ENCODE assay signal across 21 cellular contexts in genomic region chr1:34847094-34847493, GRCh38. TPM values are rescaled to one million over a fixed set of nuclear protein-coding genes. Genes with fewer than 3 reads are reported as not detected.
DNase-seq lines count a peak whose midpoint lies in the region; ATAC-seq, FAIRE-seq and TF ChIP-seq lines count a peak whose summit lies in the region.
"Had no signal": no experiment of that assay in that cellular context is flagged by ENCODE, and none has a peak within 500 bp of the region (broad histone marks: within the 10 kb centered on the region; RNA-seq: fewer than 3 reads in every experiment).

No MANE protein-coding gene starts in this region.

- peak overlapping the region; percentile 48 for H3K4me2 ChIP-seq in HepG2 (ENCODE audit: low read depth, low read length)

- peaks cover 0 to 3% of the 10 kb centered on the region in 2 experiments; a peak in 1 of 5 replicates for H3K36me3 ChIP-seq in HepG2 (replicated peaks in 1 of 2; ENCODE audit: control insufficient read depth in 1 of 2, insufficient read depth in 2 of 2, low read length in 2 of 2)
- H3K36me3 ChIP-seq in right lobe of liver = no peaks in the 10 kb centered on the region
- no peaks in the 10 kb centered on the region for H3K36me3 ChIP-seq in adrenal gland (replicated peaks in 1 of 2)
- H3K36me3 ChIP-seq in pancreas = no peaks in the 10 kb centered on the region

- no peaks in the 10 kb centered on the region for H3K27me3 ChIP-seq in HepG2 (ENCODE audit: control insufficient read depth in 1 of 2, insufficient read depth in 2 of 2, low read length in 2 of 2)
- H3K27me3 ChIP-seq in right lobe of liver = no peaks in the 10 kb centered on the region
- H3K27me3 ChIP-seq in adrenal gland = no peaks in the 10 kb centered on the region
- no peaks in the 10 kb centered on the region for H3K27me3 ChIP-seq in pancreas
- H3K27me3 ChIP-seq: Peyer's patch had no signal

- ATAC-seq in HepG2 (peak; percentile 65), right lobe of liver (no peak), pancreas (peak in 3 of 4 donors; percentile 26 to 62 (median 37))

- H3K79me2 ChIP-seq in HepG2 (ENCODE audit: insufficient read depth, low read length) = no peaks in the 10 kb centered on the region

- TF ChIP-seq CTCF in HepG2 (CRISPR knock-in tag; IDR thresholded peaks at IDR 0.05) (0 out of 2 replicates have a peak, but pooled peaks have one; percentile 4), right lobe of liver (IDR thresholded peaks at IDR 0.05) (no peak), adrenal gland (IDR thresholded peaks at IDR 0.05) (no peak), pancreas (IDR thresholded peaks at IDR 0.05) (no peak)

- TF ChIP-seq RAD21 in HepG2 (CRISPR knock-in tag; IDR thresholded peaks at IDR 0.05) = no peak

- H3K9ac ChIP-seq in HepG2 (ENCODE audit: insufficient read depth, low read depth, low read length) = no peak overlapping the region

- H3K27ac ChIP-seq in HepG2 (ENCODE audit: extremely low read length, insufficient read depth, low read length) = no peak overlapping the region
- no peak overlapping the region for H3K27ac ChIP-seq in right lobe of liver
- peak overlapping the region in 1 of 5 donors; percentile 41 for H3K27ac ChIP-seq in adrenal gland
- no peak overlapping the region for H3K27ac ChIP-seq in pancreas
- H3K27ac ChIP-seq: Peyer's patch had no signal

- no peaks in the 10 kb centered on the region; the same call in 1 of the 2 replicates for H4K20me1 ChIP-seq in HepG2 (ENCODE audit: insufficient read depth, low read length)

- 7% methylated on average over 3 of the region's 7 CpGs for WGBS in HepG2 (ENCODE audit: low lambda C conversion rate)
- WGBS in right lobe of liver (ENCODE audit: insufficient coverage, low coverage, low lambda C conversion rate, missing lambda C conversion rate) = 82% methylated on average over 3 of the region's 7 CpGs
- 36 to 45% (median 41%) methylated on average over 7 of the region's 7 CpGs for WGBS in adrenal gland, 4 donors
- 22 to 40% methylated on average over 7 of the region's 7 CpGs for WGBS in pancreas, 2 donors

- CTCF ChIA-PET in HepG2 (lab: Yijun Ruan, JAX; ENCODE audit: low intra/inter-chr PET ratio, low total read pairs) = no interaction called here

- no peak overlapping the region for H2AFZ ChIP-seq in HepG2 (ENCODE audit: low read length)

- FAIRE-seq in HepG2 (lab: Jason Lieb, UNC) (peak; percentile 39), pancreas (lab: Jason Lieb, UNC) (no peak), urothelium cell line (lab: Jason Lieb, UNC) (no peak)
- FAIRE-seq: H1 had no signal

- no peaks in the 10 kb centered on the region for H3K9me3 ChIP-seq in HepG2 (ENCODE audit: low read length)
- H3K9me3 ChIP-seq in right lobe of liver = no peaks in the 10 kb centered on the region
- no peaks in the 10 kb centered on the region for H3K9me3 ChIP-seq in adrenal gland (replicated peaks in 1 of 3)
- H3K9me3 ChIP-seq in pancreas = no peaks in the 10 kb centered on the region
- H3K9me3 ChIP-seq: Peyer's patch had no signal

- POLR2A ChIA-PET in HepG2 (lab: Yijun Ruan, JAX) = interaction anchor here (0.9 to 1.5 kb wide), 3 partner anchors 12 to 21 kb away, joined by 3 to 10 read pairs (median 5); partner anchors contain the start of gene SMIM12

- in situ Hi-C loops in HepG2 (cut with HindIII; ENCODE audit: extremely low pct_ligation_motif_present, low pct_unique_long_range_greater_than_20kb) = no loop called here

- intact Hi-C loops in HepG2 (cut with micrococcal nuclease; ENCODE audit: unreplicated experiment) = no loop called here
- intact Hi-C loops in right lobe of liver (cut with DNase I) = no loop called here
- intact Hi-C loops in adrenal gland (cut with DNase I) = no loop called here
- intact Hi-C loops in pancreas (cut with DNase I) = no loop called here

- no TSS peak for BruUV-seq in HepG2 (replicated peaks; lab: Mats Ljungman, UMichigan)

- no peak for TF ChIP-seq POLR2A in HepG2 (IDR thresholded peaks at IDR 0.05; ENCODE audit: insufficient read depth in 1 of 2, low read depth in 2 of 2, low read length in 2 of 2)
- TF ChIP-seq POLR2A in right lobe of liver (IDR thresholded peaks at IDR 0.05) = no peak
- no peak for TF ChIP-seq POLR2A in adrenal gland (IDR thresholded peaks at IDR 0.05)

- TF ChIP-seq EP300 in HepG2 (IDR thresholded peaks at IDR 0.05; ENCODE audit: low read depth in 2 of 2, low read length in 2 of 2) = 0 out of 4 replicates have a peak, but pooled peaks of 1 of the 2 experiments have one; percentile 22
- TF ChIP-seq EP300 in HepG2 (CRISPR knock-in tag; IDR thresholded peaks at IDR 0.05; ENCODE audit: borderline replicate concordance) = no peak

- H3K4me1 ChIP-seq in HepG2 (ENCODE audit: insufficient read depth, low read length) = peaks cover 51% of the 10 kb centered on the region
- H3K4me1 ChIP-seq in right lobe of liver = peaks cover 0 to 21% (median 6%) of the 10 kb centered on the region in 4 donors
- peaks cover 19 to 65% of the 10 kb centered on the region in 2 donors for H3K4me1 ChIP-seq in adrenal gland (replicated peaks in 1 of 2)
- H3K4me1 ChIP-seq in pancreas = peaks cover 9 to 20% (median 10%) of the 10 kb centered on the region in 3 donors
- H3K4me1 ChIP-seq: Peyer's patch had no signal

- DNase-seq in HepG2 (ENCODE audit: low spot score) = peak; percentile 88
- DNase-seq in right lobe of liver = no peak
- DNase-seq in adrenal gland = peak in 5 of 7 donors; percentile 42 to 61 (median 53)
- peak in 2 of 6 donors; percentile 31 to 33 for DNase-seq in pancreas
- no peak for DNase-seq in UCSD-AML1 (lab: John Stamatoyannopoulos, UW; ENCODE audit: unreplicated experiment)
- no peak for DNase-seq in urothelium cell line (ENCODE audit: low spot score)
- no peak for DNase-seq in Ammon's horn (ENCODE audit: low spot score)
- DNase-seq: C1 segment of cervical spinal cord; DND-41; MM.1S; NCI-H1092; NCI-H187; NCI-H2107; NCI-H345; NCI-H524 treated with DMSO at 0.1 percent for 48 hours; NK-92 treated with Interleukin-12 subunit alpha and Interleukin-12 subunit beta, amount 100 ng/mL, for 24 hours; Peyer's patch had no signal

- H3K4me3 ChIP-seq in HepG2 (replicated peaks in 1 of 3; ENCODE audit: insufficient read depth in 1 of 3, low read depth in 2 of 3, low read length in 3 of 3) = no peak overlapping the region
- no peak overlapping the region for H3K4me3 ChIP-seq in right lobe of liver
- H3K4me3 ChIP-seq in adrenal gland = no peak overlapping the region
- H3K4me3 ChIP-seq in pancreas = no peak overlapping the region
- H3K4me3 ChIP-seq: Peyer's patch had no signal

RNA-seq across cellular contexts. Expression of gene SMIM12, which starts 12.5 kb away (rescaled TPM):
- total RNA-seq in HepG2 (2016; rRNA removed; fragmentation: Illumina TruSeq; extraction: Trizol) (41.3 and 42.9 TPM in 2 replicates), right lobe of liver (10 to 100 TPM; 30.5 to 45.7 (median 32.2) TPM), adrenal gland (100 to 1,000 TPM in 1 of 8 donors, 10 to 100 TPM in 7; 39.6 to 109 (median 52.9) TPM), pancreas (10 to 100 TPM in 5 of 6 donors, 1 to 10 TPM in 1; 8.3 to 18.5 (median 14.3) TPM)
- 15.1 and 27.5 TPM in 2 replicates for total RNA-seq in HepG2 (2016; cell fraction: cytosol; rRNA removed; fragmentation: Illumina TruSeq; extraction: Trizol; ENCODE audit: low read depth)
- 40.6 and 42.9 TPM in 2 replicates for total RNA-seq in HepG2 (2016; cell fraction: insoluble cytoplasmic fraction; rRNA removed; fragmentation: Illumina TruSeq; extraction: Trizol)
- total RNA-seq in HepG2 (2016; cell fraction: membrane; rRNA removed; fragmentation: Illumina TruSeq; extraction: Trizol) = 42.0 and 47.5 TPM in 2 replicates
- 23.9 and 25.7 TPM in 2 replicates for total RNA-seq in HepG2 (2016; cell fraction: nucleus; rRNA removed; fragmentation: Illumina TruSeq; extraction: Trizol)
- polyA plus RNA-seq in HepG2 (2011; rRNA removed) (20.1 and 22.2 TPM in 2 replicates), adrenal gland (100 to 1,000 TPM in 1 of 3 donors, 10 to 100 TPM in 2; 16.2 to 129 (median 19.3) TPM), pancreas (10 to 100 TPM in 1 of 2 donors, 1 to 10 TPM in 1; 6.2 to 17.1 TPM)
- 29.6 and 31.2 TPM in 2 replicates for polyA plus RNA-seq in HepG2 (2011; cell fraction: cytosol; rRNA removed)
- 12.6 and 15.2 TPM in 2 replicates for polyA plus RNA-seq in HepG2 (2011; cell fraction: nucleus; rRNA removed)
- polyA plus RNA-seq in HepG2 (2012) = 17.0 and 17.5 TPM in 2 replicates
- polyA plus RNA-seq in HepG2 (2016; cell fraction: cytosol; fragmentation: Illumina TruSeq; extraction: Trizol; ENCODE audit: low read depth) = 24.1 and 40.1 TPM in 2 replicates
- 40.1 and 44.7 TPM in 2 replicates for polyA plus RNA-seq in HepG2 (2016; cell fraction: insoluble cytoplasmic fraction; fragmentation: Illumina TruSeq; extraction: Trizol; ENCODE audit: low read depth)
- 35.5 and 47.5 TPM in 2 replicates for polyA plus RNA-seq in HepG2 (2016; cell fraction: membrane; fragmentation: Illumina TruSeq; extraction: Trizol; ENCODE audit: low read depth)
- polyA plus RNA-seq in HepG2 (2016; cell fraction: nucleus; fragmentation: Illumina TruSeq; extraction: Trizol; ENCODE audit: insufficient read depth, low read depth) = 41.8 TPM in 2 replicates
- polyA minus RNA-seq in HepG2 (2011; rRNA and poly(A)+ RNA removed; ENCODE audit: low replicate concordance) = 24.8 and 45.0 TPM in 2 replicates
- 8.2 and 10.0 TPM in 2 replicates for polyA minus RNA-seq in HepG2 (2011; cell fraction: cytosol; rRNA and poly(A)+ RNA removed)
- polyA minus RNA-seq in HepG2 (2011; cell fraction: nucleus; rRNA and poly(A)+ RNA removed) = 12.9 and 17.4 TPM in 2 replicates

RNA-seq across cellular contexts. Expression of gene GJA4, which starts 54.3 kb away (rescaled TPM):
- not detected in 2 replicates for total RNA-seq in HepG2 (2016; rRNA removed; fragmentation: Illumina TruSeq; extraction: Trizol)
- total RNA-seq in HepG2 (2016; cell fraction: cytosol; rRNA removed; fragmentation: Illumina TruSeq; extraction: Trizol; ENCODE audit: low read depth) = not detected in 2 replicates
- total RNA-seq in HepG2 (2016; cell fraction: insoluble cytoplasmic fraction; rRNA removed; fragmentation: Illumina TruSeq; extraction: Trizol) = not detected in 2 replicates
- total RNA-seq in HepG2 (2016; cell fraction: membrane; rRNA removed; fragmentation: Illumina TruSeq; extraction: Trizol) = not detected in 2 replicates
- total RNA-seq in HepG2 (2016; cell fraction: nucleus; rRNA removed; fragmentation: Illumina TruSeq; extraction: Trizol) = not detected in 2 replicates
- not detected in 2 replicates for polyA plus RNA-seq in HepG2 (2011; rRNA removed)
- polyA plus RNA-seq in HepG2 (2011; cell fraction: cytosol; rRNA removed) = not detected in 2 replicates
- polyA plus RNA-seq in HepG2 (2011; cell fraction: nucleus; rRNA removed) = 0.12 TPM in 1 of 2 replicates, not detected in the other
- not detected in 2 replicates for polyA plus RNA-seq in HepG2 (2012)
- not detected in 2 replicates for polyA plus RNA-seq in HepG2 (2016; cell fraction: cytosol; fragmentation: Illumina TruSeq; extraction: Trizol; ENCODE audit: low read depth)
- polyA plus RNA-seq in HepG2 (2016; cell fraction: insoluble cytoplasmic fraction; fragmentation: Illumina TruSeq; extraction: Trizol; ENCODE audit: low read depth) = not detected in 2 replicates
- polyA plus RNA-seq in HepG2 (2016; cell fraction: membrane; fragmentation: Illumina TruSeq; extraction: Trizol; ENCODE audit: low read depth) = not detected in 2 replicates
- not detected in 2 replicates for polyA plus RNA-seq in HepG2 (2016; cell fraction: nucleus; fragmentation: Illumina TruSeq; extraction: Trizol; ENCODE audit: insufficient read depth, low read depth)
- 0.14 TPM in 1 of 2 replicates, not detected in the other for polyA minus RNA-seq in HepG2 (2011; rRNA and poly(A)+ RNA removed; ENCODE audit: low replicate concordance)
- not detected in 2 replicates for polyA minus RNA-seq in HepG2 (2011; cell fraction: cytosol; rRNA and poly(A)+ RNA removed)
- not detected in 2 replicates for polyA minus RNA-seq in HepG2 (2011; cell fraction: nucleus; rRNA and poly(A)+ RNA removed)
- 10 to 100 TPM in 2 of 6 experiments, 1 to 10 TPM in 4; 4.3 to 21.8 (median 7.6) TPM for total RNA-seq in right lobe of liver
- total RNA-seq in adrenal gland = 10 to 100 TPM; 10.8 to 68.4 (median 23.9) TPM
- polyA plus RNA-seq in adrenal gland = 10 to 100 TPM in 1 of 3 donors, 1 to 10 TPM in 2; 4.8 to 10.8 (median 9.7) TPM
- total RNA-seq in pancreas = 1 to 10 TPM; 1.1 to 6.7 (median 1.4) TPM
- 1 to 10 TPM; 1.7 to 4.0 TPM for polyA plus RNA-seq in pancreas
- total RNA-seq: G401, LHCN-M2, SK-MEL-5 had no signal

Comparison
In these comparisons a context has a peak if more than half of its experiments do, and no peak if none do; other contexts are left out.
1. ATAC-seq: peak in HepG2 (single experiment) and pancreas (3 of 4); none in right lobe of liver (0 of 4).
2. DNase-seq: peak in HepG2 (single experiment) and adrenal gland (5 of 7); none in right lobe of liver (0 of 3), UCSD-AML1 (single experiment), urothelium cell line (single experiment) and Ammon's horn (single experiment).